12 cellular contexts compared by ENCODE assay signal in genomic region chr4:126583509-126583908, GRCh38.
A peak's percentile ranks its signal among the peaks of the same experiment; 100 is the strongest.
DNase-seq lines count a peak whose midpoint lies in the region; TF ChIP-seq lines count a peak whose summit lies in the region.
"Had no signal": no experiment of that assay in that cellular context is flagged by ENCODE, and none has a peak within 500 bp of the region (broad histone marks: within the 10 kb centered on the region; RNA-seq: fewer than 3 reads in every experiment).

No MANE protein-coding gene starts in this region.

- H3K4me3 Mint-ChIP-seq in progenitor cell of endocrine pancreas (ENCODE audit: low read depth), result no peak overlapping the region
- H3K4me3 Mint-ChIP-seq in mesothelial cell of epicardium, result no peak overlapping the region
- H3K4me3 Mint-ChIP-seq: activated naive CD4-positive, alpha-beta T cell treated with anti-CD3 and anti-CD28 coated beads, Interleukin-2, amount 50 U/mL, for 24 hours had no signal

- H3K36me3 Mint-ChIP-seq in progenitor cell of endocrine pancreas (ENCODE audit: insufficient read depth) (no peaks in the 10 kb centered on the region), mesothelial cell of epicardium (peaks cover 14% of the 10 kb centered on the region)

- TF ChIP-seq CTCF in choroid plexus epithelial cell (conservative IDR thresholded peaks at IDR 0.05; ENCODE audit: low read depth, low read length) (peak; percentile 45), progenitor cell of endocrine pancreas (IDR thresholded peaks at IDR 0.05; ENCODE audit: unreplicated experiment) (peak; percentile 43), mesothelial cell of epicardium (IDR thresholded peaks at IDR 0.05; ENCODE audit: unreplicated experiment) (no peak)

- H3K27me3 Mint-ChIP-seq in progenitor cell of endocrine pancreas (no peaks in the 10 kb centered on the region), mesothelial cell of epicardium (ENCODE audit: low read depth) (no peaks in the 10 kb centered on the region)
- H3K27me3 Mint-ChIP-seq: activated naive CD4-positive, alpha-beta T cell treated with anti-CD3 and anti-CD28 coated beads, Interleukin-2, amount 50 U/mL, for 24 hours had no signal

- H3K9me3 Mint-ChIP-seq in progenitor cell of endocrine pancreas (ENCODE audit: low read depth) (peaks cover 9% of the 10 kb centered on the region), mesothelial cell of epicardium (peaks cover 45% of the 10 kb centered on the region)

- peak; percentile 37 for DNase-seq in NCI-H82 (lab: John Stamatoyannopoulos, UW)
- DNase-seq in NCI-H82 treated with DMSO at 0.1 percent for 48 hours (lab: John Stamatoyannopoulos, UW; ENCODE audit: unreplicated experiment), result no peak
- DNase-seq in NCI-H226, result peak; percentile 2
- peak; percentile 41 for DNase-seq in choroid plexus epithelial cell (ENCODE audit: low read depth)
- no peak for DNase-seq in progenitor cell of endocrine pancreas (ENCODE audit: low spot score, unreplicated experiment)
- DNase-seq in activated T-cell treated with anti-CD3 and anti-CD28 coated beads for 4 hours, result no peak
- no peak for DNase-seq in mesothelial cell of epicardium (ENCODE audit: low spot score in 2 of 2, unreplicated experiment in 2 of 2)
- DNase-seq in KG1 (lab: John Stamatoyannopoulos, UW), result no peak
- DNase-seq: AML-193, heart left ventricle, ovary had no signal

- peaks cover 5% of the 10 kb centered on the region for H3K4me1 Mint-ChIP-seq in progenitor cell of endocrine pancreas (ENCODE audit: low read depth)
- no peaks in the 10 kb centered on the region for H3K4me1 Mint-ChIP-seq in mesothelial cell of epicardium
- H3K4me1 Mint-ChIP-seq: activated naive CD4-positive, alpha-beta T cell treated with anti-CD3 and anti-CD28 coated beads, Interleukin-2, amount 50 U/mL, for 24 hours had no signal

- H3K27ac Mint-ChIP-seq in progenitor cell of endocrine pancreas, result no peak overlapping the region
- no peak overlapping the region for H3K27ac Mint-ChIP-seq in mesothelial cell of epicardium
- H3K27ac Mint-ChIP-seq: activated naive CD4-positive, alpha-beta T cell treated with anti-CD3 and anti-CD28 coated beads, Interleukin-2, amount 50 U/mL, for 24 hours had no signal

- H3K4me3 ChIP-seq in choroid plexus epithelial cell (ENCODE audit: low read depth, low read length), result no peak overlapping the region
- H3K4me3 ChIP-seq: heart left ventricle, ovary had no signal

Comparison
In these comparisons a context has a peak if more than half of its experiments do, and no peak if none do; other contexts are left out.
1. DNase-seq: peak in NCI-H82 (single experiment), NCI-H226 (single experiment) and choroid plexus epithelial cell (single experiment); none in NCI-H82 treated with DMSO at 0.1 percent for 48 hours (single experiment), progenitor cell of endocrine pancreas (single experiment), activated T-cell treated with anti-CD3 and anti-CD28 coated beads for 4 hours (single experiment), mesothelial cell of epicardium (0 of 2) and KG1 (single experiment).